Comparison of ENCODE assay signal across 10 cellular contexts in the genomic region with DNA sequence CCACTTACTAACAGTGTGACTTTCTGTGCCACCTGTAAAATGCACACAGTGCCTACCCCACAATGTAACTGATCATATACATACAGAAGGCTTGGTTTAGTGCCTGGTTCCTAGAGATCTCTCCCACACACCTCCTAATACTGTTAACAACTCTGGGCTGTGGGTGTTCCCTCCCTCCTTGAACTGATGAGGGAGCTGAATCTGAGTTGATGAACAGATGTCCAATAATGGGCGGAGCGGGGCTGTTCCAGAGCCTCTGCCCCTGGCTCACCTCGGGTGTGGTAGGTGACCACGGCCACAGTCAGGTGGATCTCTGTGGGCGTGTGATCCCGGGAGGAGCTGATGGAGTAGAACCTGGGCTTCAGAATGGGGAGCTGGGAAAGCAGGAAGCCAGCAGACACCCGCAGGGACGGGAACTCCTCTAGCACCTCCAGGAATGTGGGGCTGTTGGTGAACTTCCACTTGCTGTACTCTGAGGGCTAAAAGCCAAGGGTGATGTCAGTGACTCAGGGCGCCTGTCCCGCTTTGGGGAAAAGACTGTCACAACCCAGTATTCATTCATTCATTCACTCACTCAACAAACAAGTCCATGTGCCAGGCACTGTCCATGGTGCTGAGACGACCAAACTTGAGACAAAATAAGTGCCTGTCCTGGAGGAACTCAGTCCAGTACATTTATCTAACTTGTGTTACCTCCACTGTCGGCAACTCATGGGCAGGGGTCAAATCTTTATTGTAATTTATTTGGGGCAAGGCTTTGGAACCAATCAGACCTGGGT. TPM values are rescaled to one million over a fixed set of nuclear protein-coding genes. Genes with fewer than 3 reads are reported as not detected.
DNase-seq lines count a peak whose midpoint lies in the region; ATAC-seq and TF ChIP-seq lines count a peak whose summit lies in the region.
"Had no signal": no experiment of that assay in that cellular context is flagged by ENCODE, and none has a peak within 500 bp of the region (broad histone marks: within the 10 kb centered on the region; RNA-seq: fewer than 3 reads in every experiment).

No MANE protein-coding gene starts in this region.

- peak; percentile 78 for DNase-seq in activated CD4-positive, alpha-beta T cell treated with anti-CD3 and anti-CD28 coated beads, Interleukin-2, amount 10 ng/mL, durations not matched to agents 24 days and 14 days
- no peak for DNase-seq in activated CD4-positive, alpha-beta T cell treated with anti-CD3 and anti-CD28 coated beads, Interleukin-2, amount 50 U/mL, for 4 hours
- peak; percentile 49 for DNase-seq in MV-4-11 (lab: John Stamatoyannopoulos, UW)
- peak; percentile 17 for DNase-seq in brain microvascular endothelial cell
- DNase-seq in nephron progenitor cell, result peak; percentile 71
- no peak for DNase-seq in activated effector memory CD4-positive, alpha-beta T cell treated with Interleukin-2 at 50 U/mL for 16 hours
- no peak for DNase-seq in GM03348 (ENCODE audit: low spot score)
- DNase-seq: NCI-H2029 treated with DMSO at 0.1 percent for 48 hours had no signal

- no peaks in the 10 kb centered on the region for H3K9me3 Mint-ChIP-seq in activated CD4-positive, alpha-beta T cell treated with anti-CD3 and anti-CD28 coated beads, Interleukin-2, amount 10 ng/mL, durations not matched to agents 24 days and 14 days
- H3K9me3 Mint-ChIP-seq in nephron progenitor cell, result no peaks in the 10 kb centered on the region

- no peak overlapping the region for H3K27ac ChIP-seq in brain microvascular endothelial cell
- H3K27ac ChIP-seq: SK-N-MC had no signal

- H3K27ac Mint-ChIP-seq in activated CD4-positive, alpha-beta T cell treated with anti-CD3 and anti-CD28 coated beads, Interleukin-2, amount 10 ng/mL, durations not matched to agents 24 days and 14 days, result no peak overlapping the region
- no peak overlapping the region for H3K27ac Mint-ChIP-seq in nephron progenitor cell

- H3K36me3 ChIP-seq in brain microvascular endothelial cell (replicated peaks), result no peaks in the 10 kb centered on the region

- no peak overlapping the region for H3K4me3 ChIP-seq in brain microvascular endothelial cell (ENCODE audit: low read depth, low read length)
- H3K4me3 ChIP-seq: SK-N-MC had no signal

- no peak for ATAC-seq in HG03108 (IDR thresholded peaks at IDR 0.05; ENCODE audit: unreplicated experiment)

- no peaks in the 10 kb centered on the region for H3K27me3 Mint-ChIP-seq in activated CD4-positive, alpha-beta T cell treated with anti-CD3 and anti-CD28 coated beads, Interleukin-2, amount 10 ng/mL, durations not matched to agents 24 days and 14 days
- peaks cover 10% of the 10 kb centered on the region for H3K27me3 Mint-ChIP-seq in nephron progenitor cell (ENCODE audit: low read depth, poor library complexity)

- intact Hi-C loops in activated CD4-positive, alpha-beta T cell treated with anti-CD3 and anti-CD28 coated beads, Interleukin-2, amount 10 ng/mL, durations not matched to agents 24 days and 14 days (cut with micrococcal nuclease), result loop anchor here (5.0 kb wide), 1 partner anchor 45 kb away; no protein-coding TSS in a partner anchor

- in situ Hi-C loops in brain microvascular endothelial cell (cut with HindIII; ENCODE audit: low pct_ligation_motif_present, low sequenced_read_pairs), result no loop called here

- TF ChIP-seq CTCF in brain microvascular endothelial cell (IDR thresholded peaks at IDR 0.05; ENCODE audit: low read depth, low read length, missing control alignments), result no peak
- no peak for TF ChIP-seq CTCF in nephron progenitor cell (IDR thresholded peaks at IDR 0.05)

- peaks cover 1% of the 10 kb centered on the region for H3K4me1 Mint-ChIP-seq in activated CD4-positive, alpha-beta T cell treated with anti-CD3 and anti-CD28 coated beads, Interleukin-2, amount 10 ng/mL, durations not matched to agents 24 days and 14 days
- no peaks in the 10 kb centered on the region for H3K4me1 Mint-ChIP-seq in nephron progenitor cell

- no peaks in the 10 kb centered on the region for H3K27me3 ChIP-seq in brain microvascular endothelial cell (replicated peaks)

- no peak overlapping the region for H3K4me3 Mint-ChIP-seq in activated CD4-positive, alpha-beta T cell treated with anti-CD3 and anti-CD28 coated beads, Interleukin-2, amount 10 ng/mL, durations not matched to agents 24 days and 14 days
- H3K4me3 Mint-ChIP-seq in nephron progenitor cell, result no peak overlapping the region

- H3K36me3 Mint-ChIP-seq in activated CD4-positive, alpha-beta T cell treated with anti-CD3 and anti-CD28 coated beads, Interleukin-2, amount 10 ng/mL, durations not matched to agents 24 days and 14 days (ENCODE audit: low read depth), result no peaks in the 10 kb centered on the region
- no peaks in the 10 kb centered on the region for H3K36me3 Mint-ChIP-seq in nephron progenitor cell (ENCODE audit: low read depth)

RNA-seq across cellular contexts. Expression of a gene that starts 37.6 kb away (rescaled TPM):
- 0.05 TPM in 1 of 2 replicates, not detected in the other for total RNA-seq in activated CD4-positive, alpha-beta T cell treated with anti-CD3 and anti-CD28 coated beads, Interleukin-2, amount 10 ng/mL, durations not matched to agents 24 days and 14 days

Comparison
In these comparisons a context has a peak if more than half of its experiments do, and no peak if none do; other contexts are left out.
1. DNase-seq: peak in activated CD4-positive, alpha-beta T cell treated with anti-CD3 and anti-CD28 coated beads, Interleukin-2, amount 10 ng/mL, durations not matched to agents 24 days and 14 days (single experiment), MV-4-11 (single experiment), brain microvascular endothelial cell (single experiment) and nephron progenitor cell (single experiment); none in activated CD4-positive, alpha-beta T cell treated with anti-CD3 and anti-CD28 coated beads, Interleukin-2, amount 50 U/mL, for 4 hours (0 of 2), activated effector memory CD4-positive, alpha-beta T cell treated with Interleukin-2 at 50 U/mL for 16 hours (single experiment) and GM03348 (single experiment).